Comparison of ENCODE assay signal across 10 cellular contexts in the genomic region with DNA sequence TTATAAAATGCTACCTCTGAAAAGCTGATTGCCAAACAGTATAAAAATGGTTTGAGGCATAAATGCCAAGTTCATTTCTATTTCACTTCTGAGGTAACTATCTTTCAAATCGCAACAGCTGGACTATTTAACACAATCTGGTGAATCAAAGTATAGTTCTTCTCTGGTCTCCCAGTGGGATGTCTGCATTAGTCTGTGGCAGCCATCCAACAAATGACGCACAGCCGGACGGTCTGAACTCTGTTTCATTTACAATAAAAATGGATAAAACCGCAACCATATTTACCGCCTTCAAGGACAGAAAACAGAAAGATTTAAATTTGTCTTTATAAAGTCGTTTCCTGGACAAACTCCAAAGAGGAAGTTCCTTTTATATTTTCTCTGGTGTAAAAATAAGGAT. TPM values are rescaled to one million over a fixed set of nuclear protein-coding genes. Genes with fewer than 3 reads are reported as not detected.
DNase-seq lines count a peak whose midpoint lies in the region; ATAC-seq, FAIRE-seq and TF ChIP-seq lines count a peak whose summit lies in the region.
"Had no signal": no experiment of that assay in that cellular context is flagged by ENCODE, and none has a peak within 500 bp of the region (broad histone marks: within the 10 kb centered on the region; RNA-seq: fewer than 3 reads in every experiment).

No MANE protein-coding gene starts in this region.

- H3K9me3 ChIP-seq in HepG2 (ENCODE audit: low read length) = no peaks in the 10 kb centered on the region
- H3K9me3 ChIP-seq: sigmoid colon had no signal

- 96% methylated on average over 7 of the region's 7 CpGs for WGBS in HepG2 (ENCODE audit: low lambda C conversion rate)

- FAIRE-seq in HepG2 (lab: Jason Lieb, UNC) = no peak
- FAIRE-seq: GM19239 had no signal

- POLR2A ChIA-PET in HepG2 (lab: Yijun Ruan, JAX) = no interaction called here

- H3K4me3 ChIP-seq in HepG2 (replicated peaks in 1 of 3; ENCODE audit: insufficient read depth in 1 of 3, low read depth in 2 of 3, low read length in 3 of 3) = no peak overlapping the region

- H3K9ac ChIP-seq in HepG2 (ENCODE audit: insufficient read depth, low read depth, low read length) = no peak overlapping the region

- H3K27me3 Mint-ChIP-seq in activated T-cell treated with anti-CD3 and anti-CD28 coated beads, Interleukin-2, amount 50 U/mL, for 4 hours (ENCODE audit: low read depth) = peaks cover 24% of the 10 kb centered on the region

- TF ChIP-seq EP300 in HepG2 (IDR thresholded peaks at IDR 0.05; ENCODE audit: low read depth in 2 of 2, low read length in 2 of 2) = no peak
- TF ChIP-seq EP300 in HepG2 (CRISPR knock-in tag; IDR thresholded peaks at IDR 0.05; ENCODE audit: borderline replicate concordance) = no peak

- H3K27ac ChIP-seq in HepG2 (ENCODE audit: extremely low read length, insufficient read depth, low read length) = no peak overlapping the region
- H3K27ac ChIP-seq: sigmoid colon had no signal

- no peaks in the 10 kb centered on the region for H3K4me1 ChIP-seq in HepG2 (ENCODE audit: insufficient read depth, low read length)

- H3K9me3 Mint-ChIP-seq in activated T-cell treated with anti-CD3 and anti-CD28 coated beads, Interleukin-2, amount 50 U/mL, for 4 hours = no peaks in the 10 kb centered on the region

- H3K4me1 Mint-ChIP-seq in activated T-cell treated with anti-CD3 and anti-CD28 coated beads, Interleukin-2, amount 50 U/mL, for 4 hours (ENCODE audit: low read depth) = no peaks in the 10 kb centered on the region

- no peak for TF ChIP-seq RAD21 in HepG2 (CRISPR knock-in tag; IDR thresholded peaks at IDR 0.05)

- in situ Hi-C loops in HepG2 (cut with HindIII; ENCODE audit: extremely low pct_ligation_motif_present, low pct_unique_long_range_greater_than_20kb) = no loop called here

- CTCF ChIA-PET in HepG2 (lab: Yijun Ruan, JAX; ENCODE audit: low intra/inter-chr PET ratio, low total read pairs) = no interaction called here

- peaks cover 0 to 3% of the 10 kb centered on the region in 2 experiments; a peak in 2 of 5 replicates for H3K36me3 ChIP-seq in HepG2 (replicated peaks in 1 of 2; ENCODE audit: control insufficient read depth in 1 of 2, insufficient read depth in 2 of 2, low read length in 2 of 2)
- H3K36me3 ChIP-seq: sigmoid colon had no signal

- intact Hi-C loops in HepG2 (cut with micrococcal nuclease; ENCODE audit: unreplicated experiment) = no loop called here

- no peak overlapping the region for H3K4me3 Mint-ChIP-seq in activated T-cell treated with anti-CD3 and anti-CD28 coated beads, Interleukin-2, amount 50 U/mL, for 4 hours

- TF ChIP-seq POLR2A in HepG2 (IDR thresholded peaks at IDR 0.05; ENCODE audit: insufficient read depth in 1 of 2, low read depth in 2 of 2, low read length in 2 of 2) = no peak

- no peaks in the 10 kb centered on the region for H3K79me2 ChIP-seq in HepG2 (ENCODE audit: insufficient read depth, low read length)

- no peak for ATAC-seq in activated T-cell treated with anti-CD3 and anti-CD28 coated beads, Interleukin-2, amount 50 U/mL, for 4 hours
- no peak for ATAC-seq in HepG2

- peak; percentile 51 for DNase-seq in COR-L47 (lab: John Stamatoyannopoulos, UW)
- DNase-seq in NCI-H1694 treated with DMSO at 0.1 percent for 48 hours (lab: John Stamatoyannopoulos, UW) = peak; percentile 35
- peak; percentile 85 for DNase-seq in brain pericyte (ENCODE audit: low read depth, low spot score)
- peak; percentile 17 for DNase-seq in midbrain (lab: John Stamatoyannopoulos, UW)
- DNase-seq in NAMALWA (ENCODE audit: low spot score) = no peak
- no peak for DNase-seq in activated T-cell treated with anti-CD3 and anti-CD28 coated beads, Interleukin-2, amount 50 U/mL, for 4 hours
- no peak for DNase-seq in NCI-H2029 treated with DMSO at 0.1 percent for 48 hours (lab: John Stamatoyannopoulos, UW)
- DNase-seq in HepG2 (ENCODE audit: low spot score) = no peak
- DNase-seq: sigmoid colon had no signal

- H3K36me3 Mint-ChIP-seq in activated T-cell treated with anti-CD3 and anti-CD28 coated beads, Interleukin-2, amount 50 U/mL, for 4 hours (ENCODE audit: insufficient read depth) = no peaks in the 10 kb centered on the region

- no peak overlapping the region for H3K4me2 ChIP-seq in HepG2 (ENCODE audit: low read depth, low read length)

- no peak overlapping the region for H2AFZ ChIP-seq in HepG2 (ENCODE audit: low read length)

- no peak for TF ChIP-seq CTCF in HepG2 (CRISPR knock-in tag; IDR thresholded peaks at IDR 0.05)

- BruUV-seq in HepG2 (replicated peaks; lab: Mats Ljungman, UMichigan) = no TSS peak

- H4K20me1 ChIP-seq in HepG2 (ENCODE audit: insufficient read depth, low read length) = no peaks in the 10 kb centered on the region

- no peaks in the 10 kb centered on the region for H3K27me3 ChIP-seq in HepG2 (ENCODE audit: control insufficient read depth in 1 of 2, insufficient read depth in 2 of 2, low read length in 2 of 2)
- H3K27me3 ChIP-seq: sigmoid colon had no signal

TF ChIP-seq in HepG2, 621 proteins besides CTCF, POLR2A, EP300 and RAD21 (continues in another document):
- TF ChIP-seq, protein P1, sequence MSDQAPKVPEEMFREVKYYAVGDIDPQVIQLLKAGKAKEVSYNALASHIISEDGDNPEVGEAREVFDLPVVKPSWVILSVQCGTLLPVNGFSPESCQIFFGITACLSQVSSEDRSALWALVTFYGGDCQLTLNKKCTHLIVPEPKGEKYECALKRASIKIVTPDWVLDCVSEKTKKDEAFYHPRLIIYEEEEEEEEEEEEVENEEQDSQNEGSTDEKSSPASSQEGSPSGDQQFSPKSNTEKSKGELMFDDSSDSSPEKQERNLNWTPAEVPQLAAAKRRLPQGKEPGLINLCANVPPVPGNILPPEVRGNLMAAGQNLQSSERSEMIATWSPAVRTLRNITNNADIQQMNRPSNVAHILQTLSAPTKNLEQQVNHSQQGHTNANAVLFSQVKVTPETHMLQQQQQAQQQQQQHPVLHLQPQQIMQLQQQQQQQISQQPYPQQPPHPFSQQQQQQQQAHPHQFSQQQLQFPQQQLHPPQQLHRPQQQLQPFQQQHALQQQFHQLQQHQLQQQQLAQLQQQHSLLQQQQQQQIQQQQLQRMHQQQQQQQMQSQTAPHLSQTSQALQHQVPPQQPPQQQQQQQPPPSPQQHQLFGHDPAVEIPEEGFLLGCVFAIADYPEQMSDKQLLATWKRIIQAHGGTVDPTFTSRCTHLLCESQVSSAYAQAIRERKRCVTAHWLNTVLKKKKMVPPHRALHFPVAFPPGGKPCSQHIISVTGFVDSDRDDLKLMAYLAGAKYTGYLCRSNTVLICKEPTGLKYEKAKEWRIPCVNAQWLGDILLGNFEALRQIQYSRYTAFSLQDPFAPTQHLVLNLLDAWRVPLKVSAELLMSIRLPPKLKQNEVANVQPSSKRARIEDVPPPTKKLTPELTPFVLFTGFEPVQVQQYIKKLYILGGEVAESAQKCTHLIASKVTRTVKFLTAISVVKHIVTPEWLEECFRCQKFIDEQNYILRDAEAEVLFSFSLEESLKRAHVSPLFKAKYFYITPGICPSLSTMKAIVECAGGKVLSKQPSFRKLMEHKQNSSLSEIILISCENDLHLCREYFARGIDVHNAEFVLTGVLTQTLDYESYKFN (CRISPR knock-in tag; conservative IDR thresholded peaks at IDR 0.05) = no peak
- TF ChIP-seq CREB1 (IDR thresholded peaks at IDR 0.05) (no peak), CREB1 (CRISPR knock-in tag; IDR thresholded peaks at IDR 0.05) (no peak), MEIS2 (CRISPR knock-in tag; IDR thresholded peaks at IDR 0.05) (no peak), MTA1 (CRISPR knock-in tag; IDR thresholded peaks at IDR 0.05; ENCODE audit: borderline replicate concordance) (no peak), ZNF747 (CRISPR knock-in tag; IDR thresholded peaks at IDR 0.05; ENCODE audit: borderline replicate concordance) (no peak), RFX5 (IDR thresholded peaks at IDR 0.05; ENCODE audit: low read depth, low read length) (no peak)
- TF ChIP-seq, protein P2, sequence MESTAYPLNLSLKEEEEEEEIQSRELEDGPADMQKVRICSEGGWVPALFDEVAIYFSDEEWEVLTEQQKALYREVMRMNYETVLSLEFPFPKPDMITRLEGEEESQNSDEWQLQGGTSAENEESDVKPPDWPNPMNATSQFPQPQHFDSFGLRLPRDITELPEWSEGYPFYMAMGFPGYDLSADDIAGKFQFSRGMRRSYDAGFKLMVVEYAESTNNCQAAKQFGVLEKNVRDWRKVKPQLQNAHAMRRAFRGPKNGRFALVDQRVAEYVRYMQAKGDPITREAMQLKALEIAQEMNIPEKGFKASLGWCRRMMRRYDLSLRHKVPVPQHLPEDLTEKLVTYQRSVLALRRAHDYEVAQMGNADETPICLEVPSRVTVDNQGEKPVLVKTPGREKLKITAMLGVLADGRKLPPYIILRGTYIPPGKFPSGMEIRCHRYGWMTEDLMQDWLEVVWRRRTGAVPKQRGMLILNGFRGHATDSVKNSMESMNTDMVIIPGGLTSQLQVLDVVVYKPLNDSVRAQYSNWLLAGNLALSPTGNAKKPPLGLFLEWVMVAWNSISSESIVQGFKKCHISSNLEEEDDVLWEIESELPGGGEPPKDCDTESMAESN (CRISPR knock-in tag; conservative IDR thresholded peaks at IDR 0.05) = no peak

RNA-seq across cellular contexts. Expression of a gene that starts 41.9 kb away (rescaled TPM):
- total RNA-seq in activated T-cell treated with anti-CD3 and anti-CD28 coated beads, Interleukin-2, amount 50 U/mL, for 4 hours = not detected
- not detected in 2 replicates for total RNA-seq in HepG2 (2016; rRNA removed; fragmentation: Illumina TruSeq; extraction: Trizol)
- total RNA-seq in HepG2 (2016; cell fraction: cytosol; rRNA removed; fragmentation: Illumina TruSeq; extraction: Trizol; ENCODE audit: low read depth) = not detected in 2 replicates
- not detected in 2 replicates for total RNA-seq in HepG2 (2016; cell fraction: insoluble cytoplasmic fraction; rRNA removed; fragmentation: Illumina TruSeq; extraction: Trizol)
- total RNA-seq in HepG2 (2016; cell fraction: membrane; rRNA removed; fragmentation: Illumina TruSeq; extraction: Trizol) = not detected in 2 replicates
- total RNA-seq in HepG2 (2016; cell fraction: nucleus; rRNA removed; fragmentation: Illumina TruSeq; extraction: Trizol) = not detected in 2 replicates
- polyA plus RNA-seq in HepG2 (2011; rRNA removed) = not detected in 2 replicates
- not detected in 2 replicates for polyA plus RNA-seq in HepG2 (2011; cell fraction: cytosol; rRNA removed)
- polyA plus RNA-seq in HepG2 (2011; cell fraction: nucleus; rRNA removed) = not detected in 2 replicates
- 0.21 TPM in 1 of 2 replicates, not detected in the other for polyA plus RNA-seq in HepG2 (2012)
- not detected in 2 replicates for polyA plus RNA-seq in HepG2 (2016; cell fraction: cytosol; fragmentation: Illumina TruSeq; extraction: Trizol; ENCODE audit: low read depth)
- not detected in 2 replicates for polyA plus RNA-seq in HepG2 (2016; cell fraction: insoluble cytoplasmic fraction; fragmentation: Illumina TruSeq; extraction: Trizol; ENCODE audit: low read depth)
- polyA plus RNA-seq in HepG2 (2016; cell fraction: membrane; fragmentation: Illumina TruSeq; extraction: Trizol; ENCODE audit: low read depth) = not detected in 2 replicates
- polyA plus RNA-seq in HepG2 (2016; cell fraction: nucleus; fragmentation: Illumina TruSeq; extraction: Trizol; ENCODE audit: insufficient read depth, low read depth) = not detected in 2 replicates
- polyA minus RNA-seq in HepG2 (2011; rRNA and poly(A)+ RNA removed; ENCODE audit: low replicate concordance) = not detected in 2 replicates
- not detected in 2 replicates for polyA minus RNA-seq in HepG2 (2011; cell fraction: cytosol; rRNA and poly(A)+ RNA removed)
- polyA minus RNA-seq in HepG2 (2011; cell fraction: nucleus; rRNA and poly(A)+ RNA removed) = not detected in 2 replicates

Comparison
In these comparisons a context has a peak if more than half of its experiments do, and no peak if none do; other contexts are left out.
1. DNase-seq: peak in COR-L47 (single experiment), NCI-H1694 treated with DMSO at 0.1 percent for 48 hours (single experiment), brain pericyte (single experiment) and midbrain (single experiment); none in NAMALWA (single experiment), activated T-cell treated with anti-CD3 and anti-CD28 coated beads, Interleukin-2, amount 50 U/mL, for 4 hours (single experiment), NCI-H2029 treated with DMSO at 0.1 percent for 48 hours (single experiment) and HepG2 (single experiment).